15 cellular contexts compared by ENCODE assay signal in genomic region chr12:91893476-91893875, GRCh38.
"Had no signal": no experiment of that assay in that cellular context is flagged by ENCODE, and none has a peak within 500 bp of the region (broad histone marks: within the 10 kb centered on the region; RNA-seq: fewer than 3 reads in every experiment).

No MANE protein-coding gene starts in this region.

- H3K4me3 ChIP-seq: breast epithelium, esophagus squamous epithelium, left lung, psoas muscle, right lobe of liver, tibial artery had no signal

- H3K27me3 ChIP-seq: breast epithelium, esophagus squamous epithelium, left lung, right lobe of liver, tibial artery had no signal

- H3K4me3 Mint-ChIP-seq: activated naive CD8-positive, alpha-beta T cell treated with anti-CD3 and anti-CD28 coated beads, Interleukin-2, amount 10 ng/mL, durations not matched to agents 7 days and 5 days; memory B cell; natural killer cell treated with Interleukin-12 subunit alpha and Interleukin-12 subunit beta and Interleukin-15 and Interleukin-18, amount 100 ng/mL, for 72 hours; stimulated activated memory B cell treated with anti-CD40 and anti-IgM and Interleukin-4, amounts not matched to agents 10 μg/mL and 1 μg/mL and 100 μg/mL, for 72 hours had no signal

- H3K27ac ChIP-seq: breast epithelium, esophagus squamous epithelium, left lung, psoas muscle, right lobe of liver, tibial artery had no signal

- H3K4me1 ChIP-seq: breast epithelium, left lung, psoas muscle had no signal

- H3K36me3 Mint-ChIP-seq: memory B cell; natural killer cell treated with Interleukin-12 subunit alpha and Interleukin-12 subunit beta and Interleukin-15 and Interleukin-18, amount 100 ng/mL, for 72 hours; stimulated activated memory B cell treated with anti-CD40 and anti-IgM and Interleukin-4, amounts not matched to agents 10 μg/mL and 1 μg/mL and 100 μg/mL, for 72 hours had no signal

- H3K9me3 ChIP-seq: breast epithelium, esophagus squamous epithelium, left lung, psoas muscle, right lobe of liver, tibial artery had no signal

- DNase-seq: activated gamma-delta T cell treated with Interleukin-2 at 50 U/mL for 16 hours; activated naive CD8-positive, alpha-beta T cell treated with anti-CD3 and anti-CD28 coated beads, Interleukin-2, amount 10 ng/mL, durations not matched to agents 7 days and 5 days; activated T-cell treated with anti-CD3 and anti-CD28 coated beads, Interleukin-2, amount 50 U/mL, for 48 hours; aorta; esophagus squamous epithelium; foreskin fibroblast; left lung; psoas muscle; right lobe of liver; tibial artery had no signal

- H3K36me3 ChIP-seq: breast epithelium, esophagus squamous epithelium, left lung, right lobe of liver, tibial artery had no signal

- ATAC-seq: activated CD4-positive, CD25-positive, alpha-beta regulatory T cell treated with anti-CD3 and anti-CD28 coated beads, Interleukin-2, amount 50 U/mL, for 24 hours; left lung; natural killer cell treated with Interleukin-12 subunit alpha and Interleukin-12 subunit beta and Interleukin-15 and Interleukin-18, amount 100 ng/mL, for 72 hours; psoas muscle; right lobe of liver; stimulated activated memory B cell treated with anti-CD40 and anti-IgM and Interleukin-4, amounts not matched to agents 10 μg/mL and 1 μg/mL and 100 μg/mL, for 72 hours had no signal

- H3K9me3 Mint-ChIP-seq: memory B cell; stimulated activated memory B cell treated with anti-CD40 and anti-IgM and Interleukin-4, amounts not matched to agents 10 μg/mL and 1 μg/mL and 100 μg/mL, for 72 hours had no signal

- H3K27ac Mint-ChIP-seq: activated naive CD8-positive, alpha-beta T cell treated with anti-CD3 and anti-CD28 coated beads, Interleukin-2, amount 10 ng/mL, durations not matched to agents 7 days and 5 days; memory B cell; natural killer cell treated with Interleukin-12 subunit alpha and Interleukin-12 subunit beta and Interleukin-15 and Interleukin-18, amount 100 ng/mL, for 72 hours; stimulated activated memory B cell treated with anti-CD40 and anti-IgM and Interleukin-4, amounts not matched to agents 10 μg/mL and 1 μg/mL and 100 μg/mL, for 72 hours had no signal

- H3K4me1 Mint-ChIP-seq: activated naive CD8-positive, alpha-beta T cell treated with anti-CD3 and anti-CD28 coated beads, Interleukin-2, amount 10 ng/mL, durations not matched to agents 7 days and 5 days; memory B cell; stimulated activated memory B cell treated with anti-CD40 and anti-IgM and Interleukin-4, amounts not matched to agents 10 μg/mL and 1 μg/mL and 100 μg/mL, for 72 hours had no signal
